Comparison of ENCODE assay signal across 1 cellular context in the genomic region with DNA sequence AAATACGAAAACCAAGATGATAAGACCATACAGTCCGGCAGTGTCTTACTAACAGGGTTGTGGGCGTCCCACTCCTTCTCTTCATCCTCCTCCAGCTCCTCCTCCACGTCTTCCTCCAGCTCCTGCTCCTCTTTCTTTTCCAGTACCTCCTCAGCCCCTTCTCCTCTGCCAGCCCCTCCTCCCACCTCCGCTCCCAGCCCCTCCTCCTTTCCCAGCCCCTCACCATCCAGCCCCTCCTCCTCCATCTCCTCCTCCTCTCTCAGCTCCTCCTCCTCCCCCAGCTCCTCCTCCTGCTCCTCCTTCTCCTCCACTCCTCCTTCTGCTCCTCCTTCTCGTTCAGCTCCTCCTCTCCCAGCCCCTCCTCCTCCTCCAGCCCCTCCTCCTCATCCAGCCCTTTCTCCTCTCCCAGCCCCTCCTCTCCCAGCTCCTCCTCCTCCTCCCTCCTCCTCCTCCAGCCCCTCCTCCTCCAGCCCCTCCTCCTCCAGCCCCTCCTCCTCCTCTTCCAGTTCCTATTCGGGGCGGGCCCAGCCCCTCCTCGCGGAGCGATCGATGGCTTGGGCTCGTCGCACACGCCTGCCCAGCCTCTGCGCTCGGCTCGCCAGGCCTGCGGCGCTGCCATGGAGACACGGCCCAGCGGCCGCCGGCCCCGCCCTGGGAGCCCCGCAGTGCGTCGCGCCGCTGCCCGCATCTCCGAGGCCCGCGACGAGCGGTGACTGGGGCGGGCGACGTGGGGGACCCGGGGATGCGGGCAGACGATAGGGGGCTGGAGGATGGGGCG.
TF ChIP-seq lines count a peak whose summit lies in the region.

A gene with protein sequence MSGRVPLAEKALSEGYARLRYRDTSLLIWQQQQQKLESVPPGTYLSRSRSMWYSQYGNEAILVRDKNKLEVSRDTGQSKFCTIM (plus strand): TSS at position 654 of the 778 bp plus-strand sequence. CDS start 1,267 bp downstream, outside the sequence.

TF ChIP-seq in HepG2, 621 proteins besides CTCF, POLR2A, EP300 and RAD21 (continued from another document and continues in another):
- no peak for TF ChIP-seq SOX6 (IDR thresholded peaks at IDR 0.05)
- no peak for TF ChIP-seq SOX6 (CRISPR knock-in tag; IDR thresholded peaks at IDR 0.05)
- no peak for TF ChIP-seq ZNF503 (CRISPR knock-in tag; IDR thresholded peaks at IDR 0.05)
- 0 out of 2 replicates have a peak, but pooled peaks have one; percentile 20 for TF ChIP-seq ELF3 (CRISPR knock-in tag; IDR thresholded peaks at IDR 0.05)
- peak; percentile 82 for TF ChIP-seq RFX1 (IDR thresholded peaks at IDR 0.05)
- no peak for TF ChIP-seq ZNF34 (CRISPR knock-in tag; IDR thresholded peaks at IDR 0.05; ENCODE audit: borderline replicate concordance)
- no peak for TF ChIP-seq NRL (CRISPR knock-in tag; IDR thresholded peaks at IDR 0.05; ENCODE audit: borderline replicate concordance)
- no peak; the same call in 1 of the 2 replicates for TF ChIP-seq ZSCAN31 (CRISPR knock-in tag; IDR thresholded peaks at IDR 0.05; ENCODE audit: low read depth)
- no peak for TF ChIP-seq TAF15 (IDR thresholded peaks at IDR 0.05; ENCODE audit: low read depth, low read length, poor library complexity, severe bottlenecking)
- no peak for TF ChIP-seq ZNF776 (CRISPR knock-in tag; IDR thresholded peaks at IDR 0.05)
- no peak for TF ChIP-seq ZNF496 (CRISPR knock-in tag; IDR thresholded peaks at IDR 0.05; ENCODE audit: insufficient replicate concordance)
- TF ChIP-seq THAP11 (CRISPR knock-in tag; IDR thresholded peaks at IDR 0.05): peak; percentile 85
- TF ChIP-seq, protein P1, sequence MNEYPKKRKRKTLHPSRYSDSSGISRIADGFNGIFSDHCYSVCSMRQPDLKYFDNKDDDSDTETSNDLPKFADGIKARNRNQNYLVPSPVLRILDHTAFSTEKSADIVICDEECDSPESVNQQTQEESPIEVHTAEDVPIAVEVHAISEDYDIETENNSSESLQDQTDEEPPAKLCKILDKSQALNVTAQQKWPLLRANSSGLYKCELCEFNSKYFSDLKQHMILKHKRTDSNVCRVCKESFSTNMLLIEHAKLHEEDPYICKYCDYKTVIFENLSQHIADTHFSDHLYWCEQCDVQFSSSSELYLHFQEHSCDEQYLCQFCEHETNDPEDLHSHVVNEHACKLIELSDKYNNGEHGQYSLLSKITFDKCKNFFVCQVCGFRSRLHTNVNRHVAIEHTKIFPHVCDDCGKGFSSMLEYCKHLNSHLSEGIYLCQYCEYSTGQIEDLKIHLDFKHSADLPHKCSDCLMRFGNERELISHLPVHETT (CRISPR knock-in tag; conservative IDR thresholded peaks at IDR 0.05): no peak
- no peak for TF ChIP-seq EHMT2 (IDR thresholded peaks at IDR 0.05; ENCODE audit: borderline replicate concordance, low read depth, low read length)
- no peak for TF ChIP-seq SMARCE1 (IDR thresholded peaks at IDR 0.05; ENCODE audit: borderline replicate concordance)
- TF ChIP-seq ZNF768 (CRISPR knock-in tag; IDR thresholded peaks at IDR 0.05): no peak
- TF ChIP-seq MLLT10 (CRISPR knock-in tag; IDR thresholded peaks at IDR 0.05): no peak
- TF ChIP-seq, protein P2, sequence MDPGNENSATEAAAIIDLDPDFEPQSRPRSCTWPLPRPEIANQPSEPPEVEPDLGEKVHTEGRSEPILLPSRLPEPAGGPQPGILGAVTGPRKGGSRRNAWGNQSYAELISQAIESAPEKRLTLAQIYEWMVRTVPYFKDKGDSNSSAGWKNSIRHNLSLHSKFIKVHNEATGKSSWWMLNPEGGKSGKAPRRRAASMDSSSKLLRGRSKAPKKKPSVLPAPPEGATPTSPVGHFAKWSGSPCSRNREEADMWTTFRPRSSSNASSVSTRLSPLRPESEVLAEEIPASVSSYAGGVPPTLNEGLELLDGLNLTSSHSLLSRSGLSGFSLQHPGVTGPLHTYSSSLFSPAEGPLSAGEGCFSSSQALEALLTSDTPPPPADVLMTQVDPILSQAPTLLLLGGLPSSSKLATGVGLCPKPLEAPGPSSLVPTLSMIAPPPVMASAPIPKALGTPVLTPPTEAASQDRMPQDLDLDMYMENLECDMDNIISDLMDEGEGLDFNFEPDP (CRISPR knock-in tag; conservative IDR thresholded peaks at IDR 0.05): no peak
- TF ChIP-seq RXRA (CRISPR knock-in tag; IDR thresholded peaks at IDR 0.05): no peak
- no peak for TF ChIP-seq MIER2 (CRISPR knock-in tag; IDR thresholded peaks at IDR 0.05)
- TF ChIP-seq, protein P3, sequence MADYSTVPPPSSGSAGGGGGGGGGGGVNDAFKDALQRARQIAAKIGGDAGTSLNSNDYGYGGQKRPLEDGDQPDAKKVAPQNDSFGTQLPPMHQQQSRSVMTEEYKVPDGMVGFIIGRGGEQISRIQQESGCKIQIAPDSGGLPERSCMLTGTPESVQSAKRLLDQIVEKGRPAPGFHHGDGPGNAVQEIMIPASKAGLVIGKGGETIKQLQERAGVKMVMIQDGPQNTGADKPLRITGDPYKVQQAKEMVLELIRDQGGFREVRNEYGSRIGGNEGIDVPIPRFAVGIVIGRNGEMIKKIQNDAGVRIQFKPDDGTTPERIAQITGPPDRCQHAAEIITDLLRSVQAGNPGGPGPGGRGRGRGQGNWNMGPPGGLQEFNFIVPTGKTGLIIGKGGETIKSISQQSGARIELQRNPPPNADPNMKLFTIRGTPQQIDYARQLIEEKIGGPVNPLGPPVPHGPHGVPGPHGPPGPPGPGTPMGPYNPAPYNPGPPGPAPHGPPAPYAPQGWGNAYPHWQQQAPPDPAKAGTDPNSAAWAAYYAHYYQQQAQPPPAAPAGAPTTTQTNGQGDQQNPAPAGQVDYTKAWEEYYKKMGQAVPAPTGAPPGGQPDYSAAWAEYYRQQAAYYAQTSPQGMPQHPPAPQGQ (CRISPR knock-in tag; IDR thresholded peaks at IDR 0.05; ENCODE audit: borderline replicate concordance): no peak
- TF ChIP-seq ZNF224 (CRISPR knock-in tag; IDR thresholded peaks at IDR 0.05): no peak
- no peak for TF ChIP-seq MLX (CRISPR knock-in tag; IDR thresholded peaks at IDR 0.05)
- TF ChIP-seq, protein P4, sequence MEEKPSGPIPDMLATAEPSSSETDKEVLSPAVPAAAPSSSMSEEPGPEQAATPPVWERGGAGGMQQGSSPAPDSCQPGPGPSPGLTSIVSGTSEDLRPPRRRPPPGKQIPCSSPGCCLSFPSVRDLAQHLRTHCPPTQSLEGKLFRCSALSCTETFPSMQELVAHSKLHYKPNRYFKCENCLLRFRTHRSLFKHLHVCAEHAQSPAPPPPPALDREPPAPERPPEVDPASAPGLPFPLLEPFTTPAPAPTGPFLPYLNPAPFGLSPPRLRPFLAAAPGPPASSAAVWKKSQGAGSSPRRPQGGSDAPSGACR (CRISPR knock-in tag; IDR thresholded peaks at IDR 0.05): no peak
- no peak for TF ChIP-seq TFDP2 (CRISPR knock-in tag; IDR thresholded peaks at IDR 0.05)
- no peak for TF ChIP-seq NFATC3 (CRISPR knock-in tag; IDR thresholded peaks at IDR 0.05)
- no peak for TF ChIP-seq PHF5A (CRISPR knock-in tag; IDR thresholded peaks at IDR 0.05; ENCODE audit: low read depth, unreplicated experiment)
- TF ChIP-seq ZNF292 (CRISPR knock-in tag; IDR thresholded peaks at IDR 0.05; ENCODE audit: borderline replicate concordance, low read depth): no peak
- TF ChIP-seq MLXIP (CRISPR knock-in tag; IDR thresholded peaks at IDR 0.05; ENCODE audit: borderline replicate concordance): no peak
- TF ChIP-seq SYNCRIP (IDR thresholded peaks at IDR 0.05; ENCODE audit: insufficient read depth, low read depth, low read length): no peak
- peak; percentile 47; the same call in 1 of the 2 replicates for TF ChIP-seq GABPB1 (CRISPR knock-in tag; IDR thresholded peaks at IDR 0.05)
- peak; percentile 96 for TF ChIP-seq SRF (IDR thresholded peaks at IDR 0.05; ENCODE audit: low read depth, low read length)
- no peak for TF ChIP-seq KDM5A (IDR thresholded peaks at IDR 0.05; ENCODE audit: borderline replicate concordance, low read length)
- no peak for TF ChIP-seq ZFP36L1 (CRISPR knock-in tag; IDR thresholded peaks at IDR 0.05)
- TF ChIP-seq ARNTL (CRISPR knock-in tag; IDR thresholded peaks at IDR 0.05): no peak
- no peak for TF ChIP-seq SAFB2 (CRISPR knock-in tag; IDR thresholded peaks at IDR 0.05; ENCODE audit: borderline replicate concordance, low read depth)
- no peak for TF ChIP-seq NFYC (CRISPR knock-in tag; IDR thresholded peaks at IDR 0.05)
- TF ChIP-seq RARA (CRISPR knock-in tag; IDR thresholded peaks at IDR 0.05): no peak
- no peak for TF ChIP-seq ZSCAN22 (CRISPR knock-in tag; IDR thresholded peaks at IDR 0.05)
- TF ChIP-seq YEATS2 (CRISPR knock-in tag; IDR thresholded peaks at IDR 0.05; ENCODE audit: borderline replicate concordance): no peak
- TF ChIP-seq ZNF121 (CRISPR knock-in tag; IDR thresholded peaks at IDR 0.05): no peak
- no peak for TF ChIP-seq ZNF44 (CRISPR knock-in tag; IDR thresholded peaks at IDR 0.05)
- TF ChIP-seq HNRNPLL (IDR thresholded peaks at IDR 0.05; ENCODE audit: low read depth, low read length, poor library complexity, severe bottlenecking): peak; percentile 65
- TF ChIP-seq SP2 (CRISPR knock-in tag; IDR thresholded peaks at IDR 0.05): no peak
- no peak for TF ChIP-seq ATF2 (CRISPR knock-in tag; IDR thresholded peaks at IDR 0.05)
- no peak for TF ChIP-seq HNRNPH1 (optimal IDR thresholded peaks at IDR 0.05; ENCODE audit: low read depth, low read length)
- no peak for TF ChIP-seq SMARCC2 (IDR thresholded peaks at IDR 0.05)
- peak; percentile 28; the same call in 1 of the 2 replicates for TF ChIP-seq JUN (CRISPR knock-in tag; IDR thresholded peaks at IDR 0.05)
- no peak for TF ChIP-seq ZNF275 (CRISPR knock-in tag; IDR thresholded peaks at IDR 0.05; ENCODE audit: borderline replicate concordance)
- TF ChIP-seq KLF9 (CRISPR knock-in tag; IDR thresholded peaks at IDR 0.05; ENCODE audit: low read depth): 0 out of 2 replicates have a peak, but pooled peaks have one; percentile 7
- TF ChIP-seq MXD4 (CRISPR knock-in tag; IDR thresholded peaks at IDR 0.05): peak; percentile 67
- no peak for TF ChIP-seq ZNF782 (CRISPR knock-in tag; IDR thresholded peaks at IDR 0.05; ENCODE audit: borderline replicate concordance)
- no peak for TF ChIP-seq ZNF235 (CRISPR knock-in tag; IDR thresholded peaks at IDR 0.05; ENCODE audit: borderline replicate concordance)
